Comparison of ENCODE assay signal across 22 cellular contexts in genomic region chr10:77866598-77866997, GRCh38. TPM values are rescaled to one million over a fixed set of nuclear protein-coding genes. Genes with fewer than 3 reads are reported as not detected.
DNase-seq lines count a peak whose midpoint lies in the region; ATAC-seq and TF ChIP-seq lines count a peak whose summit lies in the region.
"Had no signal": no experiment of that assay in that cellular context is flagged by ENCODE, and none has a peak within 500 bp of the region (broad histone marks: within the 10 kb centered on the region; RNA-seq: fewer than 3 reads in every experiment).

No MANE protein-coding gene starts in this region.

- H3K36me3 ChIP-seq in mammary epithelial cell (ENCODE audit: insufficient read depth, low read length) = peaks cover 7% of the 10 kb centered on the region
- H3K36me3 ChIP-seq: BE2C had no signal

- ATAC-seq in central memory CD8-positive, alpha-beta T cell (replicated peaks; ENCODE audit: extremely low read depth, poor library complexity, severe bottlenecking) = peak; percentile 19
- ATAC-seq in HG03175 (IDR thresholded peaks at IDR 0.05; ENCODE audit: unreplicated experiment) (no peak), HG02981 (IDR thresholded peaks at IDR 0.05; ENCODE audit: unreplicated experiment) (no peak), left ventricle myocardium superior (no peak)
- ATAC-seq: heart right ventricle; stimulated activated memory B cell treated with anti-CD40 and anti-IgM and Interleukin-4, amounts not matched to agents 10 μg/mL and 1 μg/mL and 100 μg/mL, for 72 hours had no signal

- no peak overlapping the region for H2AFZ ChIP-seq in mammary epithelial cell (ENCODE audit: low read depth, low read length)

- TF ChIP-seq CTCF in MCF 10A (IDR thresholded peaks at IDR 0.05; ENCODE audit: unreplicated experiment) (no peak), mammary epithelial cell (conservative IDR thresholded peaks at IDR 0.05 in 1 of 2, IDR thresholded peaks at IDR 0.05 in 1 of 2; ENCODE audit: extremely low read depth in 1 of 2, insufficient read depth in 1 of 2, low read depth in 1 of 2, low read length in 2 of 2) (no peak), mesothelial cell of epicardium (IDR thresholded peaks at IDR 0.05; ENCODE audit: unreplicated experiment) (no peak)

- intact Hi-C loops in MCF 10A (cut with micrococcal nuclease) (no loop called here), mammary epithelial cell (cut with micrococcal nuclease) (no loop called here), left ventricle myocardium superior (cut with micrococcal nuclease) (no loop called here)

- peak overlapping the region; percentile 55 for H3K4me3 Mint-ChIP-seq in MCF 10A (ENCODE audit: unreplicated experiment)
- no peak overlapping the region for H3K4me3 Mint-ChIP-seq in central memory CD8-positive, alpha-beta T cell
- H3K4me3 Mint-ChIP-seq in mesothelial cell of epicardium = no peak overlapping the region
- H3K4me3 Mint-ChIP-seq: stimulated activated memory B cell treated with anti-CD40 and anti-IgM and Interleukin-4, amounts not matched to agents 10 μg/mL and 1 μg/mL and 100 μg/mL, for 72 hours had no signal

- CTCF ChIA-PET in MCF 10A (lab: Yijun Ruan, JAX) (interaction anchor here (1.0 kb wide), 1 partner anchor 19 kb away, joined by 3 read pairs; no protein-coding TSS in a partner anchor), mammary epithelial cell (lab: Charles Lee; ENCODE audit: low non-redundant PET) (no interaction called here)

- BruUV-seq in MCF 10A (replicated peaks; lab: Mats Ljungman, UMichigan) (no TSS peak), mammary epithelial cell (replicated peaks; lab: Mats Ljungman, UMichigan) (no TSS peak)

- POLR2A ChIA-PET in MCF 10A (lab: Yijun Ruan, JAX) = interaction anchor here (1.0 to 33.0 kb wide), 4 partner anchors 9 to 50 kb away, joined by 3 to 903 read pairs (median 194); no protein-coding TSS in a partner anchor

- peak overlapping the region; percentile 85 for H3K27ac Mint-ChIP-seq in MCF 10A (ENCODE audit: low read depth, unreplicated experiment)
- no peak overlapping the region for H3K27ac Mint-ChIP-seq in central memory CD8-positive, alpha-beta T cell (ENCODE audit: low read depth)
- H3K27ac Mint-ChIP-seq in mesothelial cell of epicardium = peak overlapping the region; percentile 39
- H3K27ac Mint-ChIP-seq: stimulated activated memory B cell treated with anti-CD40 and anti-IgM and Interleukin-4, amounts not matched to agents 10 μg/mL and 1 μg/mL and 100 μg/mL, for 72 hours had no signal

- no peaks in the 10 kb centered on the region for H3K9me3 ChIP-seq in mammary epithelial cell (replicated peaks; ENCODE audit: insufficient read depth, low read length)
- H3K9me3 ChIP-seq: BE2C, heart right ventricle, left ventricle myocardium inferior, psoas muscle, testis had no signal

- H3K27ac ChIP-seq in mammary epithelial cell (ENCODE audit: insufficient read depth, low read depth, low read length) = no peak overlapping the region
- H3K27ac ChIP-seq: coronary artery, heart right ventricle, left ventricle myocardium inferior, psoas muscle had no signal

- H3K36me3 Mint-ChIP-seq in MCF 10A (ENCODE audit: insufficient read depth, unreplicated experiment) (peaks cover 100% of the 10 kb centered on the region), mesothelial cell of epicardium (peaks cover 10% of the 10 kb centered on the region)
- H3K36me3 Mint-ChIP-seq in central memory CD8-positive, alpha-beta T cell (ENCODE audit: insufficient read depth) = no peaks in the 10 kb centered on the region
- H3K36me3 Mint-ChIP-seq: stimulated activated memory B cell treated with anti-CD40 and anti-IgM and Interleukin-4, amounts not matched to agents 10 μg/mL and 1 μg/mL and 100 μg/mL, for 72 hours had no signal

- DNase-seq in MCF 10A (ENCODE audit: unreplicated experiment) = no peak
- DNase-seq in mammary epithelial cell = no peak
- no peak for DNase-seq in central memory CD8-positive, alpha-beta T cell (ENCODE audit: low spot score in 2 of 2)
- no peak for DNase-seq in mesothelial cell of epicardium (ENCODE audit: low spot score in 2 of 2, unreplicated experiment in 2 of 2)
- DNase-seq in ureter (ENCODE audit: low spot score) = no peak
- no peak for DNase-seq in left ventricle myocardium superior
- DNase-seq: activated CD4-positive, alpha-beta T cell treated with anti-CD3 and anti-CD28 coated beads, Interleukin-2, amount 50 U/mL, for 48 hours; activated effector memory CD4-positive, alpha-beta T cell treated with anti-CD3 and anti-CD28 coated beads, Interleukin-2, amount 50 U/mL, for 16 hours; BE2C; heart right ventricle; left ventricle myocardium inferior; NCI-H1930; NCI-H446; psoas muscle; stimulated activated CD4-positive, alpha-beta T cell treated with anti-CD3 and anti-CD28 coated beads, Interleukin-1b, Interleukin-23, amount 100 ng/mL, for 48 hours; T-helper 9 cell; testis had no signal

- peaks cover 73% of the 10 kb centered on the region for H3K79me2 ChIP-seq in mammary epithelial cell (ENCODE audit: insufficient read depth, low read length)

- H3K9me3 Mint-ChIP-seq in MCF 10A (ENCODE audit: unreplicated experiment) (no peaks in the 10 kb centered on the region), mesothelial cell of epicardium (no peaks in the 10 kb centered on the region)
- no peaks in the 10 kb centered on the region for H3K9me3 Mint-ChIP-seq in central memory CD8-positive, alpha-beta T cell

- H3K4me1 Mint-ChIP-seq in MCF 10A (ENCODE audit: insufficient read depth, unreplicated experiment) = peaks cover 84% of the 10 kb centered on the region
- H3K4me1 Mint-ChIP-seq in central memory CD8-positive, alpha-beta T cell = peaks cover 19% of the 10 kb centered on the region
- H3K4me1 Mint-ChIP-seq in mesothelial cell of epicardium = peaks cover 59% of the 10 kb centered on the region
- H3K4me1 Mint-ChIP-seq: stimulated activated memory B cell treated with anti-CD40 and anti-IgM and Interleukin-4, amounts not matched to agents 10 μg/mL and 1 μg/mL and 100 μg/mL, for 72 hours had no signal

- H3K9ac ChIP-seq in mammary epithelial cell (ENCODE audit: insufficient read depth, low read length) = no peak overlapping the region

- H4K20me1 ChIP-seq in mammary epithelial cell (ENCODE audit: insufficient read depth, low read length) = no peaks in the 10 kb centered on the region

- no peaks in the 10 kb centered on the region for H3K27me3 ChIP-seq in mammary epithelial cell (ENCODE audit: insufficient read depth, low read length)
- H3K27me3 ChIP-seq: BE2C, heart right ventricle, testis had no signal

- H3K4me2 ChIP-seq in mammary epithelial cell (ENCODE audit: insufficient read depth, low read depth, low read length) = no peak overlapping the region

- WGBS in mammary epithelial cell (ENCODE audit: low coverage, missing lambda C conversion rate) = 81% methylated on average over 3 of the region's 3 CpGs

- no peaks in the 10 kb centered on the region for H3K27me3 Mint-ChIP-seq in MCF 10A (ENCODE audit: insufficient read depth, unreplicated experiment)
- no peaks in the 10 kb centered on the region for H3K27me3 Mint-ChIP-seq in central memory CD8-positive, alpha-beta T cell
- H3K27me3 Mint-ChIP-seq in mesothelial cell of epicardium (ENCODE audit: low read depth) = no peaks in the 10 kb centered on the region
- H3K27me3 Mint-ChIP-seq: stimulated activated memory B cell treated with anti-CD40 and anti-IgM and Interleukin-4, amounts not matched to agents 10 μg/mL and 1 μg/mL and 100 μg/mL, for 72 hours had no signal

- in situ Hi-C loops in mammary epithelial cell (cut with MboI; ENCODE audit: low sequenced_read_pairs in 2 of 2) = no loop called here

- H3K4me3 ChIP-seq in mammary epithelial cell (replicated peaks in 1 of 3; ENCODE audit: insufficient read depth in 1 of 3, low read depth in 2 of 3, low read length in 3 of 3) = no peak overlapping the region
- H3K4me3 ChIP-seq: coronary artery, heart right ventricle, left ventricle myocardium inferior, psoas muscle, skin epidermis, testis had no signal

- dilution Hi-C loops in mammary epithelial cell (cut with HindIII; ENCODE audit: low sequenced_read_pairs) = no loop called here

- peaks cover 54% of the 10 kb centered on the region for H3K4me1 ChIP-seq in mammary epithelial cell (ENCODE audit: insufficient read depth, low read length)
- H3K4me1 ChIP-seq: BE2C, heart right ventricle, left ventricle myocardium inferior had no signal

RNA-seq across cellular contexts. Expression of gene DLG5, which starts 60.0 kb away (rescaled TPM):
- total RNA-seq in MCF 10A (2022) (126 and 127 TPM in 2 replicates), mammary epithelial cell (10 to 100 TPM; 40.8 to 76.5 TPM), mesothelial cell of epicardium (79.8 to 82.2 TPM (median 80.2 TPM) in 3 replicates), ureter (75.7 TPM), left ventricle myocardium superior (9.5 TPM)
- 31.5 TPM for polyA plus RNA-seq in mammary epithelial cell
- polyA minus RNA-seq in mammary epithelial cell = 142 TPM
